26 cellular contexts compared by ENCODE assay signal in genomic region chr18:78587096-78587495, GRCh38.
"Had no signal": no experiment of that assay in that cellular context is flagged by ENCODE, and none has a peak within 500 bp of the region (broad histone marks: within the 10 kb centered on the region; RNA-seq: fewer than 3 reads in every experiment).

No MANE protein-coding gene starts in this region.

- H3K27me3 ChIP-seq: brain microvascular endothelial cell, colonic mucosa, esophagus squamous epithelium, gastrocnemius medialis, spleen, tibial nerve had no signal

- H3K36me3 ChIP-seq: brain microvascular endothelial cell, colonic mucosa, esophagus squamous epithelium, gastrocnemius medialis, spleen, tibial nerve, WERI-Rb-1 had no signal

- H3K9me3 Mint-ChIP-seq: activated T-helper 1 cell treated with anti-CD3 and anti-CD28 coated beads, Interleukin-12 subunit alpha, Interleukin-12 subunit beta, Interleukin-2, Interleukin-4 antibody, amounts not matched to agents 30 ng/mL and 10 ng/mL and 1 ng/mL, durations not matched to agents 14 hours and 24 hours and 36 hours had no signal

- H3K36me3 Mint-ChIP-seq: mesothelial cell of epicardium, T-cell had no signal

- H3K4me3 Mint-ChIP-seq: activated T-helper 1 cell treated with anti-CD3 and anti-CD28 coated beads, Interleukin-12 subunit alpha, Interleukin-12 subunit beta, Interleukin-2, Interleukin-4 antibody, amounts not matched to agents 30 ng/mL and 10 ng/mL and 1 ng/mL, durations not matched to agents 14 hours and 24 hours and 36 hours; endodermal cell; mesothelial cell of epicardium; naive thymus-derived CD8-positive, alpha-beta T cell; stimulated activated naive CD8-positive, alpha-beta T cell treated with anti-CD3 and anti-CD28 coated beads, Interleukin-15, Interleukin-2, amounts not matched to agents 100 ng/mL and 50 ng/mL, for 24 hours; T-cell had no signal

- H3K27ac ChIP-seq: brain microvascular endothelial cell, colonic mucosa, dorsolateral prefrontal cortex, esophagus squamous epithelium, gastrocnemius medialis, spleen, tibial nerve, WERI-Rb-1 had no signal

- DNase-seq: activated CD4-positive, alpha-beta T cell treated with anti-CD3 and anti-CD28 coated beads, Interleukin-2, amount 50 U/mL, for 1 hour; activated CD4-positive, CD25-positive, alpha-beta regulatory T cell treated with anti-CD3 and anti-CD28 coated beads, Interleukin-2, amount 50 U/mL, for 72 hours; activated gamma-delta T cell; activated naive CD4-positive, alpha-beta T cell treated with anti-CD3 and anti-CD28 coated beads, Interleukin-2, amount 50 U/mL, for 16 hours; anterior cingulate cortex; brain microvascular endothelial cell; central memory CD4-positive, alpha-beta T cell; colonic mucosa; dorsolateral prefrontal cortex; endodermal cell; esophagus squamous epithelium; gastrocnemius medialis; left ventricle myocardium superior; mammary epithelial cell; naive thymus-derived CD8-positive, alpha-beta T cell; spleen; stimulated activated CD4-positive, alpha-beta T cell treated with anti-CD3 and anti-CD28 coated beads, Interleukin-4, amount 100 ng/mL, for 4 hours; substantia nigra; T-cell; WERI-Rb-1 had no signal

- H3K9me3 ChIP-seq: colonic mucosa, esophagus squamous epithelium, gastrocnemius medialis had no signal

- H3K27ac Mint-ChIP-seq: activated T-helper 1 cell treated with anti-CD3 and anti-CD28 coated beads, Interleukin-12 subunit alpha, Interleukin-12 subunit beta, Interleukin-2, Interleukin-4 antibody, amounts not matched to agents 30 ng/mL and 10 ng/mL and 1 ng/mL, durations not matched to agents 14 hours and 24 hours and 36 hours; endodermal cell; mesothelial cell of epicardium; naive thymus-derived CD8-positive, alpha-beta T cell; progenitor cell of endocrine pancreas; stimulated activated naive CD8-positive, alpha-beta T cell treated with anti-CD3 and anti-CD28 coated beads, Interleukin-15, Interleukin-2, amounts not matched to agents 100 ng/mL and 50 ng/mL, for 24 hours; T-cell had no signal

- FAIRE-seq: TTC549 had no signal

- H3K27me3 Mint-ChIP-seq: stimulated activated naive CD8-positive, alpha-beta T cell treated with anti-CD3 and anti-CD28 coated beads, Interleukin-15, Interleukin-2, amounts not matched to agents 100 ng/mL and 50 ng/mL, for 24 hours; T-cell had no signal

- H3K4me1 Mint-ChIP-seq: endodermal cell; mesothelial cell of epicardium; naive thymus-derived CD8-positive, alpha-beta T cell; T-cell had no signal

- ATAC-seq: gastrocnemius medialis; left ventricle myocardium superior; naive thymus-derived CD8-positive, alpha-beta T cell; T-cell had no signal

- H3K4me1 ChIP-seq: colonic mucosa, gastrocnemius medialis, spleen, tibial nerve had no signal

- H3K4me3 ChIP-seq: colonic mucosa, dorsolateral prefrontal cortex, esophagus squamous epithelium, gastrocnemius medialis, spleen, tibial nerve had no signal
